Comparison of ENCODE assay signal across 8 cellular contexts in the genomic region with DNA sequence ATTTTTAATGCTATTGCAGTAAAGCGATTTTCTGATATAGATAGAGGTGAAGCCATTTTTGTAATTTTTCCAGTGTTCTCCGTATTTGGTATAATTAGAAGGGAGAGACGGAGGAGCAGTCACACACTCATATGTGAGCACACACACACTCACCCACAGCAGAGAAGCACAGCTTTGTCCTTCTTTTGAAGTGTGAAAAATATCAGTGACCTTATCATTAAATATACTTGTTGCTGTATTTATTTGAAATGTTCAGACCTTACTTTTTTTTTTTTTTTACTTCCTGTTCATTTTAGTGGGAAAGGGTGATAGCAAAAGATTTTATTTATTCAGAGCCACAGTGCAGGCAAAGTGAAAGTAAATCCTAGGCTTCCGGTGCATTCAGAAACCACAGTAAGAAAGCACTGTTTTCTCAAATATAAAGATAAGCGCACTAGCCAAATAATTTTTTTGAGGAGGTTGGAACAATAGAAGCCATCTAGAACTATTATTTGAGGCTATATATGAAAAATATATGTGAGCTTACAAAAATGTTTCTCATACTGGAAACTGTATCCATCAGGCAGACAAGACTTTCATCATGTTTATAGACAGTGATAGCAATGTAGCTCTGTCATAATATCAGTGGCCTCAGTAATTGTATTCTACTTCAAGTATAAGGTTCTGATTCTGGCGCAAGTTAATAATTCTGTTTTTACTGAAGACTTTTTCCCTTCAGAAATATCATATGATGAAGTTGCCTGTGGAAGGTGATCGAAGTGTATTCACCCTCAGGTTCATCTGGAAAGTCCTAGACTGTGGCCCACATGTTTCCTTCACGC. TPM values are rescaled to one million over a fixed set of nuclear protein-coding genes. Genes with fewer than 3 reads are reported as not detected.
DNase-seq lines count a peak whose midpoint lies in the region; ATAC-seq and TF ChIP-seq lines count a peak whose summit lies in the region.

No MANE protein-coding gene starts in this region.

- TF ChIP-seq CTCF in left lung (IDR thresholded peaks at IDR 0.05): no peak

- H3K36me3 ChIP-seq in left lung: no peaks in the 10 kb centered on the region
- H3K36me3 ChIP-seq in thymus (ENCODE audit: control insufficient read depth, insufficient read depth): no peaks in the 10 kb centered on the region

- H3K4me1 ChIP-seq in left lung (peaks cover 5 to 26% of the 10 kb centered on the region in 2 donors), thymus (ENCODE audit: control insufficient read depth, insufficient read depth, low read length) (peaks cover 11% of the 10 kb centered on the region)

- H3K27me3 ChIP-seq in left lung (no peaks in the 10 kb centered on the region), thymus (ENCODE audit: control insufficient read depth, insufficient read depth) (no peaks in the 10 kb centered on the region)

- H3K27ac ChIP-seq in left lung (peak overlapping the region; percentile 60 to 73), thymus (ENCODE audit: low read depth) (no peak overlapping the region)

- H3K4me3 ChIP-seq in left lung (peak overlapping the region; percentile 17 to 37), thymus (ENCODE audit: low read length) (peak overlapping the region; percentile 45)

- ATAC-seq in GM21786 (IDR thresholded peaks at IDR 0.05; ENCODE audit: unreplicated experiment) (peak; percentile 54), left lung (peak; percentile 75), HG03520 (IDR thresholded peaks at IDR 0.05; ENCODE audit: unreplicated experiment) (no peak)

- peak; percentile 30 for DNase-seq in GM04504 (ENCODE audit: low read depth)
- DNase-seq in NCI-H69 (lab: John Stamatoyannopoulos, UW): peak; percentile 81
- DNase-seq in brain pericyte (ENCODE audit: low read depth, low spot score): peak; percentile 47
- no peak for DNase-seq in left lung
- no peak for DNase-seq in activated effector memory CD4-positive, alpha-beta T cell treated with Interleukin-2 at 50 U/mL for 16 hours

- intact Hi-C loops in left lung (cut with DNase I): no loop called here

- H3K9me3 ChIP-seq in left lung (no peaks in the 10 kb centered on the region), thymus (ENCODE audit: control insufficient read depth) (no peaks in the 10 kb centered on the region)

- 39% methylated on average over 8 of the region's 8 CpGs for WGBS in thymus

RNA-seq across cellular contexts. Expression of a gene that starts 37.2 kb away (rescaled TPM):
- 10 to 100 TPM; 13.3 to 20.2 TPM for total RNA-seq in left lung
- polyA plus RNA-seq in thymus: 10.2 TPM

RNA-seq across cellular contexts. Expression of a gene that starts 38.9 kb away (rescaled TPM):
- 10 to 100 TPM; 25.7 to 30.4 TPM for total RNA-seq in left lung
- polyA plus RNA-seq in thymus: 18.2 TPM

Comparison
In these comparisons a context has a peak if more than half of its experiments do, and no peak if none do; other contexts are left out.
1. DNase-seq: peak in GM04504 (single experiment), NCI-H69 (single experiment) and brain pericyte (single experiment); none in left lung (0 of 2) and activated effector memory CD4-positive, alpha-beta T cell treated with Interleukin-2 at 50 U/mL for 16 hours (single experiment).